In genomic region chr12:34097213-34097612, GRCh38 we compare ENCODE assay signal across 17 cellular contexts.
"Had no signal": no experiment of that assay in that cellular context is flagged by ENCODE, and none has a peak within 500 bp of the region (broad histone marks: within the 10 kb centered on the region; RNA-seq: fewer than 3 reads in every experiment).

No MANE protein-coding gene starts in this region.

- H3K36me3 Mint-ChIP-seq: activated naive CD8-positive, alpha-beta T cell treated with anti-CD3 and anti-CD28 coated beads for 36 hours; memory B cell; stimulated activated naive B cell treated with anti-CD40 and anti-IgM and Interleukin-4, amounts not matched to agents 10 μg/mL and 1 μg/mL and 100 μg/mL, for 72 hours had no signal

- H3K27me3 Mint-ChIP-seq: memory B cell; stimulated activated naive B cell treated with anti-CD40 and anti-IgM and Interleukin-4, amounts not matched to agents 10 μg/mL and 1 μg/mL and 100 μg/mL, for 72 hours had no signal

- H3K27ac Mint-ChIP-seq: activated naive CD8-positive, alpha-beta T cell treated with anti-CD3 and anti-CD28 coated beads for 36 hours; activated T-helper 2 cell treated with anti-CD3 and anti-CD28 coated beads, Interferon-gamma antibody, Interleukin-2, Interleukin-4, amounts not matched to agents 10 μg/mL and 5 μg/mL and 100 μg/mL, durations not matched to agents 14 hours and 24 hours and 36 hours; memory B cell; nephron; stimulated activated naive B cell treated with anti-CD40 and anti-IgM and Interleukin-4, amounts not matched to agents 10 μg/mL and 1 μg/mL and 100 μg/mL, for 72 hours; T-helper 17 cell; WTC11 had no signal

- H3K4me1 Mint-ChIP-seq: activated naive CD8-positive, alpha-beta T cell treated with anti-CD3 and anti-CD28 coated beads for 36 hours; memory B cell; nephron; stimulated activated naive B cell treated with anti-CD40 and anti-IgM and Interleukin-4, amounts not matched to agents 10 μg/mL and 1 μg/mL and 100 μg/mL, for 72 hours; T-helper 17 cell; WTC11 had no signal

- H3K4me3 Mint-ChIP-seq: activated naive CD8-positive, alpha-beta T cell treated with anti-CD3 and anti-CD28 coated beads for 36 hours; activated T-cell treated with anti-CD3 and anti-CD28 coated beads, Interleukin-2, amount 50 U/mL, for 4 hours; memory B cell; nephron; stimulated activated naive B cell treated with anti-CD40 and anti-IgM and Interleukin-4, amounts not matched to agents 10 μg/mL and 1 μg/mL and 100 μg/mL, for 72 hours; T-helper 17 cell; WTC11 had no signal

- H3K9me3 Mint-ChIP-seq: activated naive CD8-positive, alpha-beta T cell treated with anti-CD3 and anti-CD28 coated beads for 36 hours; activated T-cell treated with anti-CD3 and anti-CD28 coated beads, Interleukin-2, amount 50 U/mL, for 4 hours; activated T-helper 2 cell treated with anti-CD3 and anti-CD28 coated beads, Interferon-gamma antibody, Interleukin-2, Interleukin-4, amounts not matched to agents 10 μg/mL and 5 μg/mL and 100 μg/mL, durations not matched to agents 14 hours and 24 hours and 36 hours; memory B cell; stimulated activated naive B cell treated with anti-CD40 and anti-IgM and Interleukin-4, amounts not matched to agents 10 μg/mL and 1 μg/mL and 100 μg/mL, for 72 hours had no signal

- DNase-seq: activated naive CD4-positive, alpha-beta T cell; activated naive CD8-positive, alpha-beta T cell treated with anti-CD3 and anti-CD28 coated beads for 36 hours; activated T-cell treated with anti-CD3 and anti-CD28 coated beads, Interleukin-2, amount 50 U/mL, for 4 hours; colonic mucosa; glutamatergic neuron; hippocampal formation; left cardiac atrium; ovary; stimulated activated CD4-positive, alpha-beta T cell treated with anti-CD3 and anti-CD28 coated beads, Interleukin-2, amount 100 ng/mL, for 48 hours; stimulated activated CD8-positive, alpha-beta memory T cell treated with anti-CD3 and anti-CD28 coated beads, Interleukin-4, amount 100 ng/mL, for 48 hours; stimulated activated naive B cell treated with anti-CD40 and anti-IgM and Interleukin-4, amounts not matched to agents 10 μg/mL and 1 μg/mL and 100 μg/mL, for 72 hours; T-helper 17 cell; transverse colon had no signal

- ATAC-seq: activated T-cell treated with anti-CD3 and anti-CD28 coated beads, Interleukin-2, amount 50 U/mL, for 4 hours; left cardiac atrium; stimulated activated naive B cell treated with anti-CD40 and anti-IgM and Interleukin-4, amounts not matched to agents 10 μg/mL and 1 μg/mL and 100 μg/mL, for 72 hours; T-helper 17 cell; WTC11 had no signal
